24 cellular contexts compared by ENCODE assay signal in genomic region chrX:73913580-73913979, GRCh38.
DNase-seq lines count a peak whose midpoint lies in the region; ATAC-seq and TF ChIP-seq lines count a peak whose summit lies in the region.
"Had no signal": no experiment of that assay in that cellular context is flagged by ENCODE, and none has a peak within 500 bp of the region (broad histone marks: within the 10 kb centered on the region; RNA-seq: fewer than 3 reads in every experiment).

No MANE protein-coding gene starts in this region.

- peak; percentile 63 for DNase-seq in COLO829 (ENCODE audit: low spot score)
- DNase-seq in LHCN-M2 (ENCODE audit: low read depth) = peak; percentile 49
- DNase-seq in cardiac fibroblast (ENCODE audit: low read depth in 2 of 2) = peak; percentile 33 to 73
- peak; percentile 37 for DNase-seq in left kidney (ENCODE audit: low read depth, low spot score)
- DNase-seq in NCI-H69 (lab: John Stamatoyannopoulos, UW) = no peak
- no peak for DNase-seq in islet precursor cell
- no peak for DNase-seq in activated CD4-positive, alpha-beta T cell treated with anti-CD3 and anti-CD28 coated beads for 4 hours
- DNase-seq: activated CD4-positive, alpha-beta T cell treated with anti-CD3 and anti-CD28 coated beads for 1 hour; activated CD8-positive, alpha-beta memory T cell treated with anti-CD3 and anti-CD28 coated beads, Interleukin-2, amount 50 U/mL, for 48 hours; activated gamma-delta T cell treated with Interleukin-2 at 50 U/mL for 16 hours; CD8-positive, alpha-beta T cell; DND-41; MV-4-11; NCI-H2029; NCI-H524; occipital lobe; PC-9; sigmoid colon; stimulated activated CD4-positive, alpha-beta T cell treated with anti-CD3 and anti-CD28 coated beads, Interleukin-2, amount 100 ng/mL, for 48 hours; T1000 had no signal

- no peak for TF ChIP-seq CTCF in cardiac fibroblast (IDR thresholded peaks at IDR 0.05; ENCODE audit: low read depth, low read length)

- no peak for ATAC-seq in HG03469 (IDR thresholded peaks at IDR 0.05; ENCODE audit: unreplicated experiment)
- ATAC-seq: CD8-positive, alpha-beta T cell; heart left ventricle; SK-N-SH treated with all-trans-retinoic acid at 6 μM for 48 hours had no signal

- H3K4me3 ChIP-seq in cardiac fibroblast (replicated peaks in 1 of 2; ENCODE audit: low read depth in 2 of 2, low read length in 2 of 2) = no peak overlapping the region
- H3K4me3 ChIP-seq: coronary artery, heart left ventricle, PC-9, sigmoid colon had no signal

Comparison
In these comparisons a context has a peak if more than half of its experiments do, and no peak if none do; other contexts are left out.
1. DNase-seq: peak in COLO829 (single experiment), LHCN-M2 (single experiment), cardiac fibroblast (2 of 2) and left kidney (single experiment); none in NCI-H69 (single experiment), islet precursor cell (single experiment) and activated CD4-positive, alpha-beta T cell treated with anti-CD3 and anti-CD28 coated beads for 4 hours (0 of 2).